13 cellular contexts compared by ENCODE assay signal in the genomic region with DNA sequence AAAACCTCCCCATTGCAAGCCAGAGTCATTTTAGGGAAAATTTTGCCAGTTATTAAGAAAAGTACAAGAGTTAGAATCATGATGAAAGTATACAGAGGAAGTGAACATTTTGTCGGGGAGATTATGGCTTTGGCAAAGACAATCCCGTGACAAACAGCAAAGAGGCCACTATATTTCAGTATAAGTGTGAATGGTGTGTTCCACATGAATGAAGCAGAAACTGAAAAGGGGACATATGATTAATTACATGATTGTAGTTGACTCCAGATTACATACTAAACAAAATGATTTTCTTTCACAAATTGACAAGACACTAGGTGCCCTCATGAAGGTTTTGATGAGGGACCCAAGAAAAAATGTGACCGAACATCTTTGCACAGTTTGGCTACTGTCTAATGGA. TPM values are rescaled to one million over a fixed set of nuclear protein-coding genes. Genes with fewer than 3 reads are reported as not detected.
A peak's percentile ranks its signal among the peaks of the same experiment; 100 is the strongest.
DNase-seq lines count a peak whose midpoint lies in the region; ATAC-seq and TF ChIP-seq lines count a peak whose summit lies in the region.
"Had no signal": no experiment of that assay in that cellular context is flagged by ENCODE, and none has a peak within 500 bp of the region (broad histone marks: within the 10 kb centered on the region; RNA-seq: fewer than 3 reads in every experiment).

No MANE protein-coding gene starts in this region.

- no peaks in the 10 kb centered on the region for H3K36me3 ChIP-seq in OCI-LY7 (ENCODE audit: insufficient read depth, low read length)
- H3K36me3 ChIP-seq: heart left ventricle had no signal

- no TSS peak for BruUV-seq in OCI-LY7 (replicated peaks; lab: Mats Ljungman, UMichigan)

- no peaks in the 10 kb centered on the region for H3K4me1 ChIP-seq in OCI-LY7 (ENCODE audit: insufficient read depth, low read length, poor library complexity, severe bottlenecking)

- no peaks in the 10 kb centered on the region for H3K9me3 ChIP-seq in OCI-LY7 (ENCODE audit: low read length)

- CTCF ChIA-PET in OCI-LY7 (lab: Charles Lee; ENCODE audit: unreplicated experiment) = no interaction called here

- TF ChIP-seq CTCF in GM10266 (IDR thresholded peaks at IDR 0.05; ENCODE audit: control insufficient read depth, insufficient read depth, low read depth, missing control alignments) = no peak
- no peak for TF ChIP-seq CTCF in OCI-LY7 (conservative IDR thresholded peaks at IDR 0.05; ENCODE audit: low read length)

- intact Hi-C loops in OCI-LY7 (cut with micrococcal nuclease; ENCODE audit: unreplicated experiment) = no loop called here

- ATAC-seq in GM18907 (IDR thresholded peaks at IDR 0.05; ENCODE audit: unreplicated experiment) (peak; percentile 80), HG02588 (IDR thresholded peaks at IDR 0.05; ENCODE audit: unreplicated experiment) (peak; percentile 56), HG03432 (IDR thresholded peaks at IDR 0.05; ENCODE audit: unreplicated experiment) (peak; percentile 70)
- ATAC-seq: heart left ventricle had no signal

- no peaks in the 10 kb centered on the region for H3K9me2 ChIP-seq in OCI-LY7 (ENCODE audit: insufficient read depth, low read length)

- no peak overlapping the region for H3K27ac ChIP-seq in OCI-LY7 (ENCODE audit: low read depth, low read length, poor library complexity, severe bottlenecking)
- H3K27ac ChIP-seq: skin epidermis had no signal

- H4K20me1 ChIP-seq in OCI-LY7 (ENCODE audit: insufficient read depth, low read length) = no peaks in the 10 kb centered on the region

- DNase-seq in GM10266 (ENCODE audit: extremely low spot score) (peak; percentile 40), SHP77 treated with DMSO at 0.1 percent for 48 hours (lab: John Stamatoyannopoulos, UW) (no peak), OCI-LY7 (ENCODE audit: low spot score) (no peak), NCI-H226 (no peak), HCEC 1CT (no peak)
- DNase-seq: C1 segment of cervical spinal cord, heart left ventricle, NCI-H1694 treated with DMSO at 0.1 percent for 48 hours had no signal

- no peak overlapping the region for H3K4me3 ChIP-seq in OCI-LY7 (ENCODE audit: low read depth, low read length, poor library complexity, severe bottlenecking)
- H3K4me3 ChIP-seq: heart left ventricle, skin epidermis had no signal

- no peak overlapping the region for H3K4me2 ChIP-seq in OCI-LY7 (ENCODE audit: low read length)

- no peak overlapping the region for H2AFZ ChIP-seq in OCI-LY7 (ENCODE audit: low read length)

- POLR2A ChIA-PET in OCI-LY7 (lab: Charles Lee) = no interaction called here

- H3K79me2 ChIP-seq in OCI-LY7 (ENCODE audit: insufficient read depth, low read depth, low read length) = no peaks in the 10 kb centered on the region

RNA-seq across cellular contexts. Expression of gene SP140, which starts 42.0 kb away (rescaled TPM):
- total RNA-seq in OCI-LY7 (2014; rRNA removed; shearing (Covaris generic)) = 4.3 and 4.8 TPM in 2 replicates
- total RNA-seq in OCI-LY7 (2022) = 4.4 and 6.4 TPM in 2 replicates
- total RNA-seq: HT-29 had no signal

RNA-seq across cellular contexts. Expression of gene SP110, which starts 47.8 kb away (rescaled TPM):
- total RNA-seq in OCI-LY7 (2014; rRNA removed; shearing (Covaris generic)) = 15.7 and 15.8 TPM in 2 replicates
- 9.3 and 13.3 TPM in 2 replicates for total RNA-seq in OCI-LY7 (2022)

RNA-seq across cellular contexts. Expression of gene SP140L, which starts 59.4 kb away (rescaled TPM):
- 7.5 and 10.4 TPM in 2 replicates for total RNA-seq in OCI-LY7 (2014; rRNA removed; shearing (Covaris generic))
- 17.0 and 19.3 TPM in 2 replicates for total RNA-seq in OCI-LY7 (2022)
